In genomic region chr4:67776746-67777145, GRCh38 we compare ENCODE assay signal across 16 cellular contexts. TPM values are rescaled to one million over a fixed set of nuclear protein-coding genes. Genes with fewer than 3 reads are reported as not detected.
"Had no signal": no experiment of that assay in that cellular context is flagged by ENCODE, and none has a peak within 500 bp of the region (broad histone marks: within the 10 kb centered on the region; RNA-seq: fewer than 3 reads in every experiment).

No MANE protein-coding gene starts in this region.

- ATAC-seq: activated T-cell treated with anti-CD3 and anti-CD28 coated beads, Interleukin-2, amount 50 U/mL, for 72 hours had no signal

- H3K36me3 ChIP-seq: brain microvascular endothelial cell, esophagus muscularis mucosa, left ventricle myocardium inferior, stomach, thoracic aorta had no signal

- H3K9me3 ChIP-seq: esophagus muscularis mucosa, left ventricle myocardium inferior, stomach, thoracic aorta had no signal

- H3K27me3 ChIP-seq: brain microvascular endothelial cell, dorsolateral prefrontal cortex, esophagus muscularis mucosa, stomach had no signal

- DNase-seq: activated CD4-positive, alpha-beta memory T cell treated with anti-CD3 and anti-CD28 coated beads, Interleukin-2, amount 10 ng/mL, durations not matched to agents 7 days and 5 days; activated gamma-delta T cell treated with Interleukin-2 at 50 U/mL for 16 hours; activated naive CD8-positive, alpha-beta T cell treated with anti-CD3 and anti-CD28 coated beads for 36 hours; activated T-cell treated with anti-CD3 and anti-CD28 coated beads, Interleukin-2, amount 50 U/mL, for 72 hours; brain microvascular endothelial cell; dorsolateral prefrontal cortex; left ventricle myocardium inferior; mesenchymal stem cell; nephron progenitor cell; stimulated activated CD4-positive, alpha-beta T cell treated with anti-CD3 and anti-CD28 coated beads, Interleukin-15, amount 100 ng/mL, for 24 hours; stomach had no signal

- H3K9me3 Mint-ChIP-seq: activated CD4-positive, alpha-beta memory T cell treated with anti-CD3 and anti-CD28 coated beads, Interleukin-2, amount 10 ng/mL, durations not matched to agents 7 days and 5 days; activated naive CD8-positive, alpha-beta T cell treated with anti-CD3 and anti-CD28 coated beads for 36 hours; activated T-cell treated with anti-CD3 and anti-CD28 coated beads, Interleukin-2, amount 50 U/mL, for 72 hours; nephron progenitor cell; T-helper 2 cell treated with Interferon-gamma antibody and Interleukin-4, amounts not matched to agents 5 μg/mL and 100 μg/mL, for 36 hours had no signal

- H3K4me3 Mint-ChIP-seq: activated CD4-positive, alpha-beta memory T cell treated with anti-CD3 and anti-CD28 coated beads, Interleukin-2, amount 10 ng/mL, durations not matched to agents 7 days and 5 days; activated naive CD8-positive, alpha-beta T cell treated with anti-CD3 and anti-CD28 coated beads for 36 hours; activated T-cell treated with anti-CD3 and anti-CD28 coated beads, Interleukin-2, amount 50 U/mL, for 72 hours; nephron progenitor cell; T-helper 2 cell treated with Interferon-gamma antibody and Interleukin-4, amounts not matched to agents 5 μg/mL and 100 μg/mL, for 36 hours had no signal

- H3K36me3 Mint-ChIP-seq: activated naive CD8-positive, alpha-beta T cell treated with anti-CD3 and anti-CD28 coated beads for 36 hours had no signal

- H3K4me3 ChIP-seq: dorsolateral prefrontal cortex, esophagus muscularis mucosa, left ventricle myocardium inferior, stomach, thoracic aorta had no signal

- H3K4me1 ChIP-seq: esophagus muscularis mucosa, left ventricle myocardium inferior, stomach had no signal

- H3K4me1 Mint-ChIP-seq: activated naive CD8-positive, alpha-beta T cell treated with anti-CD3 and anti-CD28 coated beads for 36 hours had no signal

- H3K27ac ChIP-seq: brain microvascular endothelial cell, dorsolateral prefrontal cortex, esophagus muscularis mucosa, left ventricle myocardium inferior, stomach, thoracic aorta had no signal

- H3K27ac Mint-ChIP-seq: activated CD4-positive, alpha-beta memory T cell treated with anti-CD3 and anti-CD28 coated beads, Interleukin-2, amount 10 ng/mL, durations not matched to agents 7 days and 5 days; activated naive CD8-positive, alpha-beta T cell treated with anti-CD3 and anti-CD28 coated beads for 36 hours; activated T-cell treated with anti-CD3 and anti-CD28 coated beads, Interleukin-2, amount 50 U/mL, for 72 hours; nephron progenitor cell; T-helper 2 cell treated with Interferon-gamma antibody and Interleukin-4, amounts not matched to agents 5 μg/mL and 100 μg/mL, for 36 hours had no signal

- H3K27me3 Mint-ChIP-seq: activated CD4-positive, alpha-beta memory T cell treated with anti-CD3 and anti-CD28 coated beads, Interleukin-2, amount 10 ng/mL, durations not matched to agents 7 days and 5 days; activated naive CD8-positive, alpha-beta T cell treated with anti-CD3 and anti-CD28 coated beads for 36 hours had no signal

RNA-seq across cellular contexts. Expression of gene GNRHR, which starts 22.6 kb away (rescaled TPM):
- total RNA-seq: activated CD4-positive, alpha-beta memory T cell treated with anti-CD3 and anti-CD28 coated beads, Interleukin-2, amount 10 ng/mL, durations not matched to agents 7 days and 5 days; activated naive CD8-positive, alpha-beta T cell treated with anti-CD3 and anti-CD28 coated beads for 36 hours; activated T-cell treated with anti-CD3 and anti-CD28 coated beads, Interleukin-2, amount 50 U/mL, for 72 hours; dorsolateral prefrontal cortex; left ventricle myocardium inferior; osteocyte; stomach; thoracic aorta; ureter had no signal
- polyA plus RNA-seq: stomach had no signal
